14 cellular contexts compared by ENCODE assay signal in genomic region chr10:14580933-14581332, GRCh38.
A peak's percentile ranks its signal among the peaks of the same experiment; 100 is the strongest.
DNase-seq lines count a peak whose midpoint lies in the region; ATAC-seq and TF ChIP-seq lines count a peak whose summit lies in the region.
"Had no signal": no experiment of that assay in that cellular context is flagged by ENCODE, and none has a peak within 500 bp of the region (broad histone marks: within the 10 kb centered on the region; RNA-seq: fewer than 3 reads in every experiment).

No MANE protein-coding gene starts in this region.

- CTCF ChIA-PET in CD4-positive, alpha-beta T cell (lab: Charles Lee), result interaction anchor here (1.3 to 1.4 kb wide), 3 partner anchors 14 to 28 kb away, joined by 3 read pairs; no protein-coding TSS in a partner anchor

- H3K4me3 Mint-ChIP-seq in CD4-positive, alpha-beta T cell, result peak overlapping the region; percentile 57
- H3K4me3 Mint-ChIP-seq in GM23338 (no peak overlapping the region), neural crest cell (no peak overlapping the region), nephron progenitor cell (no peak overlapping the region)

- peaks cover 44% of the 10 kb centered on the region for H3K4me1 ChIP-seq in GM23338 (ENCODE audit: insufficient read depth)
- H3K4me1 ChIP-seq: right atrium auricular region had no signal

- peaks cover 30% of the 10 kb centered on the region for H3K36me3 Mint-ChIP-seq in CD4-positive, alpha-beta T cell (ENCODE audit: low read depth)
- peaks cover under 1% of the 10 kb centered on the region; the same call in 1 of the 3 replicates for H3K36me3 Mint-ChIP-seq in GM23338 (ENCODE audit: low read depth)
- H3K36me3 Mint-ChIP-seq in neural crest cell (ENCODE audit: low read depth), result peaks cover 9% of the 10 kb centered on the region
- H3K36me3 Mint-ChIP-seq in nephron progenitor cell (ENCODE audit: low read depth), result peaks cover 37% of the 10 kb centered on the region

- no peak overlapping the region for H3K4me3 ChIP-seq in GM23338
- H3K4me3 ChIP-seq: esophagus muscularis mucosa, right atrium auricular region had no signal

- H3K36me3 ChIP-seq in GM23338 (ENCODE audit: insufficient read depth), result no peaks in the 10 kb centered on the region
- H3K36me3 ChIP-seq: esophagus muscularis mucosa, right atrium auricular region had no signal

- H3K27me3 ChIP-seq in CD4-positive, alpha-beta T cell (ENCODE audit: control insufficient read depth, insufficient read depth, low read length), result no peaks in the 10 kb centered on the region
- H3K27me3 ChIP-seq in GM23338 (ENCODE audit: insufficient read depth), result no peaks in the 10 kb centered on the region
- H3K27me3 ChIP-seq: esophagus muscularis mucosa, right atrium auricular region had no signal

- no peak overlapping the region for H3K27ac ChIP-seq in CD4-positive, alpha-beta T cell (ENCODE audit: low read depth, low read length)
- H3K27ac ChIP-seq in GM23338 (ENCODE audit: low read depth), result peak overlapping the region; percentile 67; the same call in 1 of the 2 replicates
- H3K27ac ChIP-seq in angular gyrus (ENCODE audit: low read depth, low read length), result peak overlapping the region; percentile 66
- H3K27ac ChIP-seq: esophagus muscularis mucosa, KMS-11, right atrium auricular region had no signal

- no peaks in the 10 kb centered on the region for H3K9me3 Mint-ChIP-seq in CD4-positive, alpha-beta T cell
- H3K9me3 Mint-ChIP-seq in GM23338, result no peaks in the 10 kb centered on the region
- H3K9me3 Mint-ChIP-seq in neural crest cell, result no peaks in the 10 kb centered on the region
- H3K9me3 Mint-ChIP-seq in nephron progenitor cell, result no peaks in the 10 kb centered on the region

- H3K27me3 Mint-ChIP-seq in CD4-positive, alpha-beta T cell, result no peaks in the 10 kb centered on the region
- H3K27me3 Mint-ChIP-seq in GM23338 (ENCODE audit: insufficient read depth, low read depth, poor library complexity), result peaks cover 2% of the 10 kb centered on the region
- no peaks in the 10 kb centered on the region for H3K27me3 Mint-ChIP-seq in neural crest cell (ENCODE audit: low read depth)
- peaks cover under 1% of the 10 kb centered on the region for H3K27me3 Mint-ChIP-seq in nephron progenitor cell (ENCODE audit: low read depth, poor library complexity)

- ATAC-seq in CD4-positive, alpha-beta T cell (ENCODE audit: poor library complexity), result no peak
- no peak for ATAC-seq in GM23338
- no peak for ATAC-seq in GM19328 (IDR thresholded peaks at IDR 0.05; ENCODE audit: unreplicated experiment)

- H3F3A ChIP-seq in GM23338 (replicated peaks; ENCODE audit: low read depth), result no peaks in the 10 kb centered on the region

- TF ChIP-seq CTCF in CD4-positive, alpha-beta T cell (IDR thresholded peaks at IDR 0.05), result no peak
- no peak for TF ChIP-seq CTCF in GM23338 (conservative IDR thresholded peaks at IDR 0.05; ENCODE audit: low read depth in 2 of 2)
- TF ChIP-seq CTCF in neural crest cell (conservative IDR thresholded peaks at IDR 0.05), result no peak
- no peak for TF ChIP-seq CTCF in nephron progenitor cell (IDR thresholded peaks at IDR 0.05)

- peaks cover 89% of the 10 kb centered on the region for H3K4me1 Mint-ChIP-seq in CD4-positive, alpha-beta T cell (ENCODE audit: low read depth)
- peaks cover 46% of the 10 kb centered on the region for H3K4me1 Mint-ChIP-seq in GM23338
- peaks cover 36% of the 10 kb centered on the region for H3K4me1 Mint-ChIP-seq in neural crest cell
- H3K4me1 Mint-ChIP-seq in nephron progenitor cell, result peaks cover 12% of the 10 kb centered on the region

- DNase-seq in CD4-positive, alpha-beta T cell, result no peak
- no peak for DNase-seq in GM23338 (ENCODE audit: low spot score)
- DNase-seq in neural crest cell (ENCODE audit: low read depth, low spot score), result no peak
- no peak for DNase-seq in HUDEP-2 (lab: John Stamatoyannopoulos, UW; ENCODE audit: unreplicated experiment in 76 of 76)
- DNase-seq in nephron progenitor cell, result no peak
- DNase-seq: GF-D8; NCI-H187; NCI-H526; stimulated activated CD4-positive, alpha-beta T cell treated with anti-CD3 and anti-CD28 coated beads, Interleukin-4, amount 100 ng/mL, for 24 hours had no signal

- H2AFZ ChIP-seq in GM23338, result no peak overlapping the region

- H3K27ac Mint-ChIP-seq in CD4-positive, alpha-beta T cell, result peak overlapping the region; percentile 97
- H3K27ac Mint-ChIP-seq in GM23338 (peak overlapping the region; percentile 55), neural crest cell (ENCODE audit: unreplicated experiment) (peak overlapping the region; percentile 22), nephron progenitor cell (no peak overlapping the region)

- peaks cover 63% of the 10 kb centered on the region for H3K79me2 ChIP-seq in GM23338 (replicated peaks; ENCODE audit: insufficient read depth)

- H4K20me1 ChIP-seq in GM23338 (replicated peaks; ENCODE audit: insufficient read depth), result no peaks in the 10 kb centered on the region

- POLR2A ChIA-PET in CD4-positive, alpha-beta T cell (lab: Charles Lee), result interaction anchor here (1.0 kb wide), 1 partner anchor 9 kb away, joined by 3 read pairs; no protein-coding TSS in a partner anchor

- intact Hi-C loops in CD4-positive, alpha-beta T cell (cut with DNase I, micrococcal nuclease), result no loop called here

- H3K9me3 ChIP-seq in CD4-positive, alpha-beta T cell (ENCODE audit: control insufficient read depth, low read length), result no peaks in the 10 kb centered on the region
- H3K9me3 ChIP-seq: esophagus muscularis mucosa, right atrium auricular region had no signal

- H3K9me2 ChIP-seq in GM23338 (ENCODE audit: insufficient read depth), result no peaks in the 10 kb centered on the region

- H3K4me2 ChIP-seq in GM23338, result no peak overlapping the region
- H3K4me2 ChIP-seq: KMS-11 had no signal

TF ChIP-seq in GM23338, 12 proteins besides CTCF, POLR2A, EP300 and RAD21:
- TF ChIP-seq, protein P1, sequence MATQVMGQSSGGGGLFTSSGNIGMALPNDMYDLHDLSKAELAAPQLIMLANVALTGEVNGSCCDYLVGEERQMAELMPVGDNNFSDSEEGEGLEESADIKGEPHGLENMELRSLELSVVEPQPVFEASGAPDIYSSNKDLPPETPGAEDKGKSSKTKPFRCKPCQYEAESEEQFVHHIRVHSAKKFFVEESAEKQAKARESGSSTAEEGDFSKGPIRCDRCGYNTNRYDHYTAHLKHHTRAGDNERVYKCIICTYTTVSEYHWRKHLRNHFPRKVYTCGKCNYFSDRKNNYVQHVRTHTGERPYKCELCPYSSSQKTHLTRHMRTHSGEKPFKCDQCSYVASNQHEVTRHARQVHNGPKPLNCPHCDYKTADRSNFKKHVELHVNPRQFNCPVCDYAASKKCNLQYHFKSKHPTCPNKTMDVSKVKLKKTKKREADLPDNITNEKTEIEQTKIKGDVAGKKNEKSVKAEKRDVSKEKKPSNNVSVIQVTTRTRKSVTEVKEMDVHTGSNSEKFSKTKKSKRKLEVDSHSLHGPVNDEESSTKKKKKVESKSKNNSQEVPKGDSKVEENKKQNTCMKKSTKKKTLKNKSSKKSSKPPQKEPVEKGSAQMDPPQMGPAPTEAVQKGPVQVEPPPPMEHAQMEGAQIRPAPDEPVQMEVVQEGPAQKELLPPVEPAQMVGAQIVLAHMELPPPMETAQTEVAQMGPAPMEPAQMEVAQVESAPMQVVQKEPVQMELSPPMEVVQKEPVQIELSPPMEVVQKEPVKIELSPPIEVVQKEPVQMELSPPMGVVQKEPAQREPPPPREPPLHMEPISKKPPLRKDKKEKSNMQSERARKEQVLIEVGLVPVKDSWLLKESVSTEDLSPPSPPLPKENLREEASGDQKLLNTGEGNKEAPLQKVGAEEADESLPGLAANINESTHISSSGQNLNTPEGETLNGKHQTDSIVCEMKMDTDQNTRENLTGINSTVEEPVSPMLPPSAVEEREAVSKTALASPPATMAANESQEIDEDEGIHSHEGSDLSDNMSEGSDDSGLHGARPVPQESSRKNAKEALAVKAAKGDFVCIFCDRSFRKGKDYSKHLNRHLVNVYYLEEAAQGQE (IDR thresholded peaks at IDR 0.05; ENCODE audit: unreplicated experiment), result no peak
- TF ChIP-seq POLR2AphosphoS5 (IDR thresholded peaks at IDR 0.05; ENCODE audit: low read depth), result no peak
TF ChIP-seq in GM23338: peak in this region for 0.
